33 cellular contexts compared by ENCODE assay signal in genomic region chr5:29389993-29390392, GRCh38.
"Had no signal": no experiment of that assay in that cellular context is flagged by ENCODE, and none has a peak within 500 bp of the region (broad histone marks: within the 10 kb centered on the region; RNA-seq: fewer than 3 reads in every experiment).

No MANE protein-coding gene starts in this region.

- H3K36me3 ChIP-seq: SJSA1 had no signal

- H3K9ac ChIP-seq: SK-N-SH had no signal

- H3K27me3 ChIP-seq: SJSA1 had no signal

- H3K9me3 ChIP-seq: SJSA1, SK-N-SH had no signal

- H3K4me1 ChIP-seq: SJSA1 had no signal

- DNase-seq: Karpas-422, KG1, MM.1S, MV-4-11, NCI-H1048, NCI-H1092 treated with DMSO at 0.1 percent for 48 hours, NCI-H1105 treated with DMSO at 0.1 percent for 48 hours, NCI-H1417, NCI-H1436, NCI-H146, NCI-H1694, NCI-H187, NCI-H1930, NCI-H2029 treated with DMSO at 0.1 percent for 48 hours, NCI-H2081 treated with DMSO at 0.1 percent for 48 hours, NCI-H2107, NCI-H2171, NCI-H226, NCI-H446 treated with DMSO at 0.1 percent for 48 hours, NCI-H510A, NCI-H524, NCI-H526, NCI-H69, NCI-H748 treated with DMSO at 0.1 percent for 48 hours, NCI-H82, PC-9, Right ventricle myocardium superior, SHP77 treated with DMSO at 0.1 percent for 48 hours, SK-N-SH, SW 1271, T-helper 1 cell had no signal

- H3K4me3 ChIP-seq: PC-9, SJSA1 had no signal

- ATAC-seq: Panc1 had no signal

- H3K27ac ChIP-seq: PC-9, SJSA1 had no signal

- H3K4me2 ChIP-seq: PC-9, SK-N-SH had no signal

- H2AFZ ChIP-seq: PC-9 had no signal

- H3K9me2 ChIP-seq: SK-N-SH had no signal
